Comparison of ENCODE assay signal across 7 cellular contexts in the genomic region with DNA sequence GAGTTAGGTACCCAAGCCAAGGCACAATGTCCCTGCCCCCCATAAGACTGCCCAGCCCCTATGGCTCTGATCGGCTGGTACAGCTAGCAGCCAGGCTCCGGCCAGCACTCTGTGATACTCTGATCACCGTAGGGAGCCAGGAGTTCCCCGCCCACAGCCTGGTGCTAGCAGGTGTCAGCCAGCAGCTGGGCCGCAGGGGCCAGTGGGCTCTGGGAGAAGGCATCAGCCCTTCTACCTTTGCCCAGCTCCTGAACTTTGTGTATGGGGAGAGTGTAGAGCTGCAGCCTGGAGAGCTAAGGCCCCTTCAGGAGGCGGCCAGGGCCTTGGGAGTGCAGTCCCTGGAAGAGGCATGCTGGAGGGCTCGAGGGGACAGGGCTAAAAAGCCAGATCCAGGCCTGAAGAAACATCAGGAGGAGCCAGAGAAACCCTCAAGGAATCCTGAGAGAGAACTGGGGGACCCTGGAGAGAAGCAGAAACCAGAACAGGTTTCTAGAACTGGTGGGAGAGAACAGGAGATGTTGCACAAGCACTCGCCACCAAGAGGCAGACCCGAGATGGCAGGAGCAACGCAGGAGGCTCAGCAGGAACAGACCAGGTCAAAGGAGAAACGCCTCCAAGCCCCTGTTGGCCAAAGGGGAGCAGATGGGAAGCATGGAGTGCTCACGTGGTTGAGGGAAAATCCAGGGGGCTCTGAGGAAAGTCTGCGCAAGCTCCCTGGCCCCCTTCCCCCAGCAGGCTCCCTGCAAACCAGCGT. TPM values are rescaled to one million over a fixed set of nuclear protein-coding genes. Genes with fewer than 3 reads are reported as not detected.
DNase-seq lines count a peak whose midpoint lies in the region; ATAC-seq and TF ChIP-seq lines count a peak whose summit lies in the region.
"Had no signal": no experiment of that assay in that cellular context is flagged by ENCODE, and none has a peak within 500 bp of the region (broad histone marks: within the 10 kb centered on the region; RNA-seq: fewer than 3 reads in every experiment).

No MANE protein-coding gene starts in this region.

- ATAC-seq in activated naive CD4-positive, alpha-beta T cell treated with anti-CD3 and anti-CD28 coated beads, Interleukin-2, amount 50 U/mL, for 72 hours: no peak
- ATAC-seq in GM19463 (IDR thresholded peaks at IDR 0.05; ENCODE audit: unreplicated experiment): no peak

- no peak for DNase-seq in CD4-positive, alpha-beta memory T cell
- peak; percentile 66 for DNase-seq in H9
- no peak for DNase-seq in activated naive CD4-positive, alpha-beta T cell treated with anti-CD3 and anti-CD28 coated beads, Interleukin-2, amount 50 U/mL, for 72 hours (ENCODE audit: low spot score in 2 of 2)
- DNase-seq in HAP-1 (ENCODE audit: low spot score in 2 of 2): no peak
- DNase-seq in hypothalamus (lab: John Stamatoyannopoulos, UW): no peak

- no peak overlapping the region for H2AK5ac ChIP-seq in H9 (ENCODE audit: insufficient read length, low read length)

- POLR2A ChIA-PET in CD4-positive, alpha-beta memory T cell (lab: Charles Lee; ENCODE audit: partially characterized antibody): interaction anchor here (1.2 to 6.3 kb wide), 4 partner anchors 12 to 30 kb away, joined by 3 to 61 read pairs (median 8); a partner anchor contains a TSS

- TF ChIP-seq CTCF in H9 (conservative IDR thresholded peaks at IDR 0.05): peak; percentile 48

- H3K23me2 ChIP-seq in H9 (ENCODE audit: insufficient read length, low read depth, low read length, poor library complexity, severe bottlenecking): peaks cover 18% of the 10 kb centered on the region

- peaks cover 0 to 5% of the 10 kb centered on the region in 2 donors for H3K36me3 Mint-ChIP-seq in CD4-positive, alpha-beta memory T cell
- H3K36me3 Mint-ChIP-seq in H9 (ENCODE audit: insufficient read depth in 1 of 3, low read depth in 3 of 3): peaks cover 4 to 14% (median 6%) of the 10 kb centered on the region in 3 experiments; a peak in 5 of 7 replicates
- H3K36me3 Mint-ChIP-seq in activated naive CD4-positive, alpha-beta T cell treated with anti-CD3 and anti-CD28 coated beads, Interleukin-2, amount 50 U/mL, for 72 hours: peaks cover 39% of the 10 kb centered on the region in 2 donors

- H3K4me2 ChIP-seq in H9 (ENCODE audit: insufficient read depth, insufficient read length, low read length): no peak overlapping the region

- no peak overlapping the region for H2BK15ac ChIP-seq in H9 (ENCODE audit: low read depth, low read length)

- H3K56ac ChIP-seq in H9 (ENCODE audit: insufficient read length, low read depth, low read length): no peak overlapping the region

- H3K79me2 ChIP-seq in H9 (ENCODE audit: insufficient read depth, low read length): peaks cover 11% of the 10 kb centered on the region; the same call in 1 of the 2 replicates

- in situ Hi-C loops in HAP-1 (cut with MboI; ENCODE audit: low sequenced_read_pairs): loop anchor here (5.0 kb wide), 1 partner anchor 167 kb away; a partner anchor contains a TSS

- H3K9me3 Mint-ChIP-seq in CD4-positive, alpha-beta memory T cell: peaks cover 0 to 1% (median 0%) of the 10 kb centered on the region in 8 donors
- H3K9me3 Mint-ChIP-seq in H9: no peaks in the 10 kb centered on the region; a peak in 1 of 5 replicates
- H3K9me3 Mint-ChIP-seq in activated naive CD4-positive, alpha-beta T cell treated with anti-CD3 and anti-CD28 coated beads, Interleukin-2, amount 50 U/mL, for 72 hours: peaks cover 0 to 4% of the 10 kb centered on the region in 2 donors
- H3K9me3 Mint-ChIP-seq: dendritic cell treated with granulocyte-macrophage colony-stimulating factor and Interleukin-4, amounts not matched to agents 40 ng/mL and 50 ng/mL, for 4 days had no signal

- whole genome bisulfite sequencing in H9 (ENCODE audit: extremely low coverage, insufficient read length, low lambda C conversion rate): no CpG with 5 or more reads among the region's 14 CpGs

- no peak overlapping the region for H4K8ac ChIP-seq in H9 (replicated peaks; ENCODE audit: insufficient read length, low read depth, low read length)

- H3K9ac ChIP-seq in H9 (ENCODE audit: extremely low read depth, insufficient read length, low read length): no peak overlapping the region

- peak overlapping the region; percentile 63 for H3K27ac ChIP-seq in CD4-positive, alpha-beta memory T cell (ENCODE audit: low read depth, low read length)
- H3K27ac ChIP-seq in H9 (ENCODE audit: insufficient read length, low read depth, low read length): no peak overlapping the region

- H3K36me3 ChIP-seq in CD4-positive, alpha-beta memory T cell (ENCODE audit: insufficient read depth, low read length): no peaks in the 10 kb centered on the region
- H3K36me3 ChIP-seq in HAP-1 (replicated peaks): no peaks in the 10 kb centered on the region; the same call in 1 of the 2 replicates

- H3K18ac ChIP-seq in H9 (ENCODE audit: insufficient read length, low read depth, low read length): no peak overlapping the region

- no peak overlapping the region for H3T11ph ChIP-seq in H9 (ENCODE audit: low read length)

- H3K14ac ChIP-seq in H9 (ENCODE audit: insufficient read depth, low read length): no peak overlapping the region

- no peak overlapping the region for H2BK20ac ChIP-seq in H9 (ENCODE audit: low read depth, low read length, poor library complexity, severe bottlenecking)

- no peaks in the 10 kb centered on the region for H3K9me3 ChIP-seq in CD4-positive, alpha-beta memory T cell (ENCODE audit: control insufficient read depth in 1 of 2, low read length in 2 of 2)
- H3K9me3 ChIP-seq in H9 (ENCODE audit: control insufficient read depth, low read depth, low read length): no peaks in the 10 kb centered on the region
- no peaks in the 10 kb centered on the region for H3K9me3 ChIP-seq in HAP-1

- H3K4me1 ChIP-seq in CD4-positive, alpha-beta memory T cell (ENCODE audit: insufficient read depth, low read length): peaks cover 78% of the 10 kb centered on the region
- H3K4me1 ChIP-seq in H9 (ENCODE audit: insufficient read depth, low read length): peaks cover 10% of the 10 kb centered on the region; the same call in 1 of the 2 replicates
- H3K4me1 ChIP-seq in HAP-1: peaks cover 9% of the 10 kb centered on the region

- peaks cover 6% of the 10 kb centered on the region for H4K20me1 ChIP-seq in H9 (ENCODE audit: control insufficient read depth, insufficient read depth, insufficient read length)

- H2BK120ac ChIP-seq in H9 (ENCODE audit: low read depth, low read length, poor library complexity, severe bottlenecking): no peak overlapping the region

- H2BK12ac ChIP-seq in H9 (ENCODE audit: insufficient read length, low read depth, low read length): no peak overlapping the region

- intact Hi-C loops in CD4-positive, alpha-beta memory T cell (cut with micrococcal nuclease): no loop called here

- H3K4me1 Mint-ChIP-seq in CD4-positive, alpha-beta memory T cell: peaks cover 49 to 82% (median 65%) of the 10 kb centered on the region in 4 donors
- peaks cover 49% of the 10 kb centered on the region in 2 experiments for H3K4me1 Mint-ChIP-seq in H9

- peak overlapping the region; percentile 48 to 82 (median 66) for H3K4me3 Mint-ChIP-seq in CD4-positive, alpha-beta memory T cell
- H3K4me3 Mint-ChIP-seq in H9: peak overlapping the region; percentile 75 to 86
- H3K4me3 Mint-ChIP-seq: dendritic cell treated with granulocyte-macrophage colony-stimulating factor and Interleukin-4, amounts not matched to agents 40 ng/mL and 50 ng/mL, for 4 days had no signal

- CTCF ChIA-PET in CD4-positive, alpha-beta memory T cell (lab: Charles Lee; ENCODE audit: partially characterized antibody): interaction anchor here (0.6 to 6.0 kb wide), 6 partner anchors 11 to 55 kb away, joined by 3 to 54 read pairs (median 4); a partner anchor contains a TSS

- no peak overlapping the region for H2BK5ac ChIP-seq in H9 (ENCODE audit: insufficient read length, low read length)

- peak overlapping the region; percentile 38 to 98 (median 91) for H3K27ac Mint-ChIP-seq in CD4-positive, alpha-beta memory T cell
- peak overlapping the region in 1 of 3 experiments; percentile 57; a peak in 1 of 7 replicates for H3K27ac Mint-ChIP-seq in H9
- H3K27ac Mint-ChIP-seq in activated naive CD4-positive, alpha-beta T cell treated with anti-CD3 and anti-CD28 coated beads, Interleukin-2, amount 50 U/mL, for 72 hours: peak overlapping the region; percentile 93 to 98

- H3K4ac ChIP-seq in H9 (ENCODE audit: low read depth, low read length): no peak overlapping the region

- H3K79me1 ChIP-seq in H9 (ENCODE audit: insufficient read depth, low read depth, low read length, poor library complexity, severe bottlenecking): no peaks in the 10 kb centered on the region

- H4K91ac ChIP-seq in H9 (ENCODE audit: insufficient read length, low read depth, low read length): no peak overlapping the region

- H3K23ac ChIP-seq in H9 (ENCODE audit: insufficient read length, low read depth, low read length): no peak overlapping the region

- H2AFZ ChIP-seq in H9 (ENCODE audit: low read length): no peak overlapping the region

- no peak overlapping the region for H3K4me3 ChIP-seq in CD4-positive, alpha-beta memory T cell (ENCODE audit: low read length in 2 of 2)
- no peak overlapping the region for H3K4me3 ChIP-seq in HAP-1

- H4K5ac ChIP-seq in H9 (ENCODE audit: insufficient read length, low read depth, low read length): no peak overlapping the region

- H3K27me3 Mint-ChIP-seq in CD4-positive, alpha-beta memory T cell: no peaks in the 10 kb centered on the region
- no peaks in the 10 kb centered on the region; the same call in 1 of the 2 replicates for H3K27me3 Mint-ChIP-seq in H9 (ENCODE audit: low read depth)

- H3K27me3 ChIP-seq in CD4-positive, alpha-beta memory T cell (ENCODE audit: insufficient read depth, low read length): no peaks in the 10 kb centered on the region
- H3K27me3 ChIP-seq in H9 (ENCODE audit: insufficient read depth, low read length) (no peaks in the 10 kb centered on the region), HAP-1 (ENCODE audit: low read depth) (no peaks in the 10 kb centered on the region)

RNA-seq across cellular contexts. Expression of a gene that starts 3.0 kb away (rescaled TPM):
- 10 to 100 TPM; 83.4 to 84.3 TPM for total RNA-seq in CD4-positive, alpha-beta memory T cell
- 1 to 10 TPM in 1 of 2 donors, not detected in 1; 2.8 TPM for polyA plus RNA-seq in CD4-positive, alpha-beta memory T cell
- total RNA-seq in H9 (2021): 47.7 and 50.5 TPM in 2 replicates
- total RNA-seq in activated naive CD4-positive, alpha-beta T cell treated with anti-CD3 and anti-CD28 coated beads, Interleukin-2, amount 50 U/mL, for 72 hours: 100 to 1,000 TPM in 1 of 2 donors, 10 to 100 TPM in 1; 54.6 to 200 TPM

RNA-seq across cellular contexts. Expression of a gene that starts 10.4 kb away (rescaled TPM):
- under 1 TPM; 0.49 to 0.50 TPM for total RNA-seq in CD4-positive, alpha-beta memory T cell
- under 1 TPM in 1 of 2 donors, not detected in 1; 0.45 TPM for polyA plus RNA-seq in CD4-positive, alpha-beta memory T cell
- 0.13 TPM in 1 of 2 replicates, not detected in the other for total RNA-seq in H9 (2021)
- total RNA-seq in activated naive CD4-positive, alpha-beta T cell treated with anti-CD3 and anti-CD28 coated beads, Interleukin-2, amount 50 U/mL, for 72 hours: 100 to 1,000 TPM; 181 to 198 TPM

RNA-seq across cellular contexts. Expression of a gene that starts 27.5 kb away (rescaled TPM):
- 100 to 1,000 TPM; 119 to 124 TPM for total RNA-seq in CD4-positive, alpha-beta memory T cell
- 10 to 100 TPM; 93.9 to 99.5 TPM for polyA plus RNA-seq in CD4-positive, alpha-beta memory T cell
- 2.9 and 3.2 TPM in 2 replicates for total RNA-seq in H9 (2021)
- 100 to 1,000 TPM in 1 of 2 donors, 10 to 100 TPM in 1; 74.6 to 245 TPM for total RNA-seq in activated naive CD4-positive, alpha-beta T cell treated with anti-CD3 and anti-CD28 coated beads, Interleukin-2, amount 50 U/mL, for 72 hours

RNA-seq across cellular contexts. Expression of a gene that starts 30.4 kb away (rescaled TPM):
- 10 to 100 TPM; 60.5 to 65.2 TPM for total RNA-seq in CD4-positive, alpha-beta memory T cell
- 10 to 100 TPM; 48.7 to 50.9 TPM for polyA plus RNA-seq in CD4-positive, alpha-beta memory T cell
- 16.8 and 19.2 TPM in 2 replicates for total RNA-seq in H9 (2021)
- 10 to 100 TPM; 33.8 to 69.0 TPM for total RNA-seq in activated naive CD4-positive, alpha-beta T cell treated with anti-CD3 and anti-CD28 coated beads, Interleukin-2, amount 50 U/mL, for 72 hours

RNA-seq across cellular contexts. Expression of a gene that starts 30.7 kb away (rescaled TPM):
- 10 to 100 TPM; 27.2 TPM for total RNA-seq in CD4-positive, alpha-beta memory T cell
- 10 to 100 TPM; 84.6 to 89.9 TPM for polyA plus RNA-seq in CD4-positive, alpha-beta memory T cell
- total RNA-seq in H9 (2021): 69.7 and 77.7 TPM in 2 replicates
- 10 to 100 TPM; 43.2 to 49.4 TPM for total RNA-seq in activated naive CD4-positive, alpha-beta T cell treated with anti-CD3 and anti-CD28 coated beads, Interleukin-2, amount 50 U/mL, for 72 hours

Comparison
In these comparisons a context has a peak if more than half of its experiments do, and no peak if none do; other contexts are left out.
1. RNA of a gene that starts 10.4 kb away (total RNA-seq): 181 to 198 TPM in activated naive CD4-positive, alpha-beta T cell treated with anti-CD3 and anti-CD28 coated beads, Interleukin-2, amount 50 U/mL, for 72 hours; 0.49 to 0.50 TPM in CD4-positive, alpha-beta memory T cell and 0.13 TPM in H9; every median in the first group is over 100 times any median in the second.
2. RNA of a gene that starts 27.5 kb away (total RNA-seq): 74.6 to 245 TPM in activated naive CD4-positive, alpha-beta T cell treated with anti-CD3 and anti-CD28 coated beads, Interleukin-2, amount 50 U/mL, for 72 hours and 119 to 124 TPM in CD4-positive, alpha-beta memory T cell; 2.9 to 3.2 TPM in H9; every median in the first group is over 10 times any median in the second.